9 cellular contexts compared by ENCODE assay signal in the genomic region with DNA sequence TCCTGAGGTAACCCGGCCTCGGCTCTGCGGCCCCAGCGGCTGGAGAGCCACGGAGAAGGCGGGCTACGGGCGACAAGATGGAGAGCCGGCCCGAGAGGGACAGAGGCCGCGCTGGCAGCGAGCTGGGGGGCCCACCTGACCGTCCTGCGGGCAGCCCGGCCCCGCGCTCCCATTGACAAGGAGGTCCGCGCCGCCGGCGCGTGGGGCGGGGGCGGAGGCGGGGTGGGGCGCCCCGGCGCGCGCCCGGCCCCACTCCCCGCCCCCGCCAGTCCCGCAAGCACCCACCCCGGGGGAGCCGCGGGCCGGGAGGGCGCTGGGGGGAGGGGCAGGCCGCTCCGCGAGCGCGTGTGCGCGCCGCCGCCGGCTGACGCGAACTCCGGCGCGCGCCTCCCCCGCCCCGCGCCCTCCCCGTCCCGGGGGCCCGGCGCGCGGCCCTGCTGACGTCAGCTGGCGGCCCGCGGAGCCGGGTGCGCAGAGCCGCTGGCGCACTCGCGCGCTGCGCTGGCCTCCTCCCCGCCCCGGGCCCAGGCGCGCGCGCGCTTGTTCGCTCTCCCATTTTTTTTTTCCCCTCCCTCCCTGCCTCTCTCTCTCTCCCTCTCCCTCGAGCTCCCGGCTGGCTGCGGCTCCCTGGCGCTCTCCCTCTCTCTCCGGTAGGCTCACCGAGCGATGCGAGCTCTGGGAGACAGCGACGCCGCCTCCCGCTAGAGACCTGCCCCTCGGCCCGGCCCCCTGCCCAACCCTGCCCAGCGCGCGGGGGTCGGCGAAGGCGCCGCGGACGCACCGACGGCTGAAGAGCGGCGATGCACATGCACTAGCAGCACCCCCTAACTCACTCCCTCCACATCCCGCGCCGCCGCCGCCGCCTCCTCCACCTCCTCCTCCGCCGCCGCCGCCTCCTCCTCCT. TPM values are rescaled to one million over a fixed set of nuclear protein-coding genes. Genes with fewer than 3 reads are reported as not detected.
A peak's percentile ranks its signal among the peaks of the same experiment; 100 is the strongest.
DNase-seq lines count a peak whose midpoint lies in the region; ATAC-seq and TF ChIP-seq lines count a peak whose summit lies in the region.
"Had no signal": no experiment of that assay in that cellular context is flagged by ENCODE, and none has a peak within 500 bp of the region (broad histone marks: within the 10 kb centered on the region; RNA-seq: fewer than 3 reads in every experiment).

A gene (plus strand): TSS at position 587 of the 904 bp plus-strand sequence. CDS start 747 bp downstream, outside the sequence.

- H3K4me1 Mint-ChIP-seq in endodermal cell (peaks cover 7% of the 10 kb centered on the region), memory B cell (peaks cover 17% of the 10 kb centered on the region)

- H3K9me3 Mint-ChIP-seq in endodermal cell (no peaks in the 10 kb centered on the region), memory B cell (no peaks in the 10 kb centered on the region)

- peak; percentile 91 for DNase-seq in BE2C
- DNase-seq in NCI-H345 (lab: John Stamatoyannopoulos, UW) = peak; percentile 80
- DNase-seq in activated CD8-positive, alpha-beta memory T cell treated with anti-CD3 and anti-CD28 coated beads, Interleukin-2, amount 50 U/mL, for 4 hours = peak; percentile 68
- peak; percentile 88 for DNase-seq in endodermal cell
- peak; percentile 51 to 53 for DNase-seq in memory B cell (ENCODE audit: low spot score in 2 of 2)
- peak; percentile 41 for DNase-seq in stimulated activated CD8-positive, alpha-beta memory T cell treated with anti-CD3 and anti-CD28 coated beads, Interleukin-15, amount 100 ng/mL, for 24 hours (ENCODE audit: low read depth)
- DNase-seq in cortex of kidney (lab: John Stamatoyannopoulos, UW) = no peak

- H3K4me3 Mint-ChIP-seq in endodermal cell (peak within 1 kb of the TSS; percentile 70), memory B cell (peak within 1 kb of the TSS; percentile 90)

- no peak within 1 kb of the TSS for H3K27ac ChIP-seq in endodermal cell (ENCODE audit: low read depth, low read length)

- H3K27me3 ChIP-seq in BE2C (no peaks in the 10 kb centered on the region), endodermal cell (ENCODE audit: control insufficient read depth, insufficient read depth, low read length, poor library complexity, severe bottlenecking) (peaks cover 57% of the 10 kb centered on the region)

- H3K4me3 ChIP-seq in BE2C (ENCODE audit: low read depth, low read length) (peak within 1 kb of the TSS; percentile 76), endodermal cell (ENCODE audit: low read length) (peak within 1 kb of the TSS; percentile 80)

- H3K27me3 Mint-ChIP-seq in endodermal cell (ENCODE audit: insufficient read depth) (peaks cover 68% of the 10 kb centered on the region), memory B cell (peaks cover 14% of the 10 kb centered on the region)

- H3K9me3 ChIP-seq in BE2C (no peaks in the 10 kb centered on the region), endodermal cell (ENCODE audit: control insufficient read depth, low read length) (no peaks in the 10 kb centered on the region)

- H3K9ac ChIP-seq in endodermal cell (ENCODE audit: extremely low read depth, low read length, poor library complexity, severe bottlenecking) = no peak within 1 kb of the TSS

- ATAC-seq in GM21360 (IDR thresholded peaks at IDR 0.05; ENCODE audit: unreplicated experiment) (peak; percentile 49), memory B cell (ENCODE audit: low read depth) (peak; percentile 84)
- ATAC-seq: HCT116 had no signal

- H3K27ac Mint-ChIP-seq in endodermal cell = no peak within 1 kb of the TSS
- H3K27ac Mint-ChIP-seq in memory B cell = peak within 1 kb of the TSS; percentile 45

- TF ChIP-seq CTCF in BE2C (IDR thresholded peaks at IDR 0.05; ENCODE audit: low read depth, low read length) = no peak
- TF ChIP-seq CTCF in endodermal cell (conservative IDR thresholded peaks at IDR 0.05) = no peak

- H3K4me1 ChIP-seq in BE2C (peaks cover 12% of the 10 kb centered on the region), endodermal cell (ENCODE audit: control insufficient read depth, insufficient read depth, low read length) (no peaks in the 10 kb centered on the region)

- H3K36me3 ChIP-seq in BE2C (peaks cover 16% of the 10 kb centered on the region), endodermal cell (ENCODE audit: control insufficient read depth, insufficient read depth, low read length) (no peaks in the 10 kb centered on the region)

- 0 to 3% methylated on average over 14 to 121 of the region's 123 CpGs for WGBS in endodermal cell (ENCODE audit: insufficient coverage in 1 of 2, insufficient read length in 1 of 2), 2 experiments

- H3K36me3 Mint-ChIP-seq in endodermal cell (ENCODE audit: low read depth) (no peaks in the 10 kb centered on the region), memory B cell (no peaks in the 10 kb centered on the region)

RNA-seq across cellular contexts. Expression of the gene that starts here (rescaled TPM):
- 116 TPM for polyA plus RNA-seq in BE2C (2012; ENCODE audit: insufficient read depth, insufficient read length, low read depth)
- 1 to 10 TPM; 2.7 to 7.1 TPM for total RNA-seq in endodermal cell
- polyA plus RNA-seq in endodermal cell (2013, experiment 1 of 2) = 7.8 TPM
- 6.5 TPM for polyA plus RNA-seq in endodermal cell (2013, experiment 2 of 2)
